ENCODE assay signal across 21 cellular contexts in genomic region chr6:119985952-119986736, GRCh38.
A peak's percentile ranks its signal among the peaks of the same experiment; 100 is the strongest.
DNase-seq lines count a peak whose midpoint lies in the region; ATAC-seq, FAIRE-seq and TF ChIP-seq lines count a peak whose summit lies in the region.
"Had no signal": no experiment of that assay in that cellular context is flagged by ENCODE, and none has a peak within 500 bp of the region (broad histone marks: within the 10 kb centered on the region; RNA-seq: fewer than 3 reads in every experiment).

No MANE protein-coding gene starts in this region.

- H3K9me3 ChIP-seq in GM12878 (replicated peaks; ENCODE audit: control insufficient read depth, insufficient read depth, low read length): no peaks in the 10 kb centered on the region
- H3K9me3 ChIP-seq: gastrocnemius medialis, HAP-1, thoracic aorta had no signal

- no peak overlapping the region for H3K27ac ChIP-seq in GM12878 (ENCODE audit: control insufficient read depth, insufficient read depth)
- H3K27ac ChIP-seq: gastrocnemius medialis, SK-N-MC, thoracic aorta had no signal

- no peak for TF ChIP-seq CTCF in GM12878 (IDR thresholded peaks at IDR 0.05 in 2 of 3, conservative IDR thresholded peaks at IDR 0.05 in 1 of 3; ENCODE audit: control insufficient read depth in 2 of 3, extremely low read depth in 1 of 3, insufficient read depth in 1 of 3, low read depth in 3 of 3, low read length in 3 of 3)

- RAD21 ChIA-PET in GM12878 (lab: Charles Lee; ENCODE audit: unreplicated experiment): no interaction called here

- ATAC-seq in GM12878 (peak; percentile 15; the same call in 1 of the 3 replicates), GM18519 (IDR thresholded peaks at IDR 0.05; ENCODE audit: low FRiP score, unreplicated experiment) (no peak), GM21528 (IDR thresholded peaks at IDR 0.05; ENCODE audit: low FRiP score, unreplicated experiment) (no peak)
- ATAC-seq: gastrocnemius medialis had no signal

- no peaks in the 10 kb centered on the region for H3K36me3 ChIP-seq in GM12878 (ENCODE audit: control insufficient read depth in 2 of 2, insufficient read depth in 2 of 2, low read length in 1 of 2)
- H3K36me3 ChIP-seq: gastrocnemius medialis, HAP-1, thoracic aorta had no signal

- TF ChIP-seq RAD21 in GM12878 (IDR thresholded peaks at IDR 0.05; ENCODE audit: insufficient read depth, low read depth, low read length): no peak

- no peak for TF ChIP-seq EP300 in GM12878 (IDR thresholded peaks at IDR 0.05; ENCODE audit: borderline replicate concordance in 1 of 2, control insufficient read depth in 1 of 2, low read depth in 2 of 2, low read length in 2 of 2)

- no peaks in the 10 kb centered on the region for H3K79me2 ChIP-seq in GM12878 (ENCODE audit: control insufficient read depth, insufficient read depth, low read length)

- H3K4me2 ChIP-seq in GM12878 (ENCODE audit: control insufficient read depth, insufficient read depth): no peak overlapping the region

- no peaks in the 10 kb centered on the region for H3K4me1 ChIP-seq in GM12878 (ENCODE audit: control insufficient read depth, insufficient read depth, low read length)
- H3K4me1 ChIP-seq: gastrocnemius medialis, HAP-1 had no signal

- DNase-seq in HPDE6-E6E7 (ENCODE audit: extremely low spot score) (peak; percentile 1), NOMO-1 treated with DMSO at 0.1 percent for 48 hours (lab: John Stamatoyannopoulos, UW; ENCODE audit: unreplicated experiment) (peak; percentile 39), GM12878 (ENCODE audit: low read depth, low spot score) (no peak), renal cortical epithelial cell (ENCODE audit: low read depth) (peak; percentile 32)
- no peak for DNase-seq in stimulated activated CD4-positive, alpha-beta T cell treated with anti-CD3 and anti-CD28 coated beads, Interleukin-4, amount 100 ng/mL, for 4 hours
- DNase-seq: activated naive CD4-positive, alpha-beta T cell treated with anti-CD3 and anti-CD28 coated beads, Interleukin-2, amount 10 ng/mL, durations not matched to agents 7 days and 5 days; activated T-cell treated with anti-CD3 and anti-CD28 coated beads, Interleukin-2, amount 50 U/mL, for 48 hours; central memory CD4-positive, alpha-beta T cell; erythroblast; gastrocnemius medialis; kidney; NCI-H187; nucleus accumbens had no signal

- H3K9ac ChIP-seq in GM12878 (ENCODE audit: control insufficient read depth, insufficient read depth, low read length): no peak overlapping the region

- SMC1A ChIA-PET in GM12878 (lab: Charles Lee; ENCODE audit: uncharacterized antibody, unreplicated experiment): no interaction called here

- CTCF ChIA-PET in GM12878 (lab: Yijun Ruan, JAX): interaction anchor here (1.9 kb wide), 1 partner anchor 17 kb away, joined by 4 read pairs; no protein-coding TSS in a partner anchor

- WGBS in GM12878 (ENCODE audit: insufficient coverage, insufficient replicate concordance, low lambda C conversion rate, missing lambda C conversion rate): 10% methylated on average over 4 of the region's 4 CpGs

- no peak for TF ChIP-seq POLR2A in GM12878 (IDR thresholded peaks at IDR 0.05; ENCODE audit: low read depth, low read length)

- in situ Hi-C loops in GM12878 (cut with MboI): no loop called here

- POLR2A ChIA-PET in GM12878 (lab: Charles Lee): no interaction called here

- no peak for FAIRE-seq in GM12878 (lab: Jason Lieb, UNC)
- FAIRE-seq: G401.6, GM19239, kidney had no signal

- H4K20me1 ChIP-seq in GM12878 (ENCODE audit: control insufficient read depth, insufficient read depth): no peaks in the 10 kb centered on the region

- no TSS peak for BruUV-seq in GM12878 (replicated peaks; lab: Mats Ljungman, UMichigan)

- H2AFZ ChIP-seq in GM12878 (ENCODE audit: control insufficient read depth, low read depth, low read length): no peak overlapping the region

- intact Hi-C loops in GM12878 (cut with micrococcal nuclease; ENCODE audit: unreplicated experiment): no loop called here

- H3K4me3 ChIP-seq in GM12878: no peak overlapping the region
- H3K4me3 ChIP-seq: gastrocnemius medialis, HAP-1, lung, SK-N-MC, thoracic aorta had no signal

- H3K27me3 ChIP-seq in GM12878 (replicated peaks in 1 of 2; ENCODE audit: control insufficient read depth in 2 of 2, insufficient read depth in 2 of 2, low read length in 1 of 2): no peaks in the 10 kb centered on the region; a peak in 1 of 4 replicates
- H3K27me3 ChIP-seq: gastrocnemius medialis had no signal

TF ChIP-seq in GM12878, 131 proteins besides CTCF, POLR2A, EP300 and RAD21:
- TF ChIP-seq MYC (IDR thresholded peaks at IDR 0.05; ENCODE audit: insufficient read depth, insufficient read length, insufficient replicate concordance, low read length, severe bottlenecking) (no peak), SUPT20H (IDR thresholded peaks at IDR 0.05; ENCODE audit: borderline replicate concordance, control insufficient read depth, low read depth, low read length) (no peak), IKZF1 (conservative IDR thresholded peaks at IDR 0.05) (no peak), ATF7 (IDR thresholded peaks at IDR 0.05; ENCODE audit: low read depth) (no peak), PBX3 (IDR thresholded peaks at IDR 0.05; ENCODE audit: insufficient replicate concordance, low read depth, low read length) (no peak), HCFC1 (IDR thresholded peaks at IDR 0.05; ENCODE audit: low read length) (no peak), SREBF1 (IDR thresholded peaks at IDR 0.05; ENCODE audit: low read length) (no peak), ZNF217 (IDR thresholded peaks at IDR 0.05) (no peak), POLR2AphosphoS5 (IDR thresholded peaks at IDR 0.05; ENCODE audit: low read length) (no peak), RUNX3 (IDR thresholded peaks at IDR 0.05; ENCODE audit: low read length) (no peak), JUNB (IDR thresholded peaks at IDR 0.05) (no peak), RBBP5 (conservative IDR thresholded peaks at IDR 0.05) (no peak), FOXK2 (IDR thresholded peaks at IDR 0.05) (no peak), MEF2B (IDR thresholded peaks at IDR 0.05; ENCODE audit: partially characterized antibody, poor library complexity, severe bottlenecking) (no peak), PML (IDR thresholded peaks at IDR 0.05; ENCODE audit: low read length) (no peak), CBX3 (IDR thresholded peaks at IDR 0.05; ENCODE audit: borderline replicate concordance, low read depth) (no peak), NR2C2 (IDR thresholded peaks at IDR 0.05; ENCODE audit: borderline replicate concordance, control insufficient read depth, insufficient read length, low read depth) (no peak), SIN3A (IDR thresholded peaks at IDR 0.05; ENCODE audit: low read depth, low read length) (no peak)

Comparison
In these comparisons a context has a peak if more than half of its experiments do, and no peak if none do; other contexts are left out.
1. DNase-seq: peak in HPDE6-E6E7 (single experiment), NOMO-1 treated with DMSO at 0.1 percent for 48 hours (single experiment) and renal cortical epithelial cell (single experiment); none in GM12878 (single experiment) and stimulated activated CD4-positive, alpha-beta T cell treated with anti-CD3 and anti-CD28 coated beads, Interleukin-4, amount 100 ng/mL, for 4 hours (0 of 2).